Comparison of ENCODE assay signal across 17 cellular contexts in the genomic region with DNA sequence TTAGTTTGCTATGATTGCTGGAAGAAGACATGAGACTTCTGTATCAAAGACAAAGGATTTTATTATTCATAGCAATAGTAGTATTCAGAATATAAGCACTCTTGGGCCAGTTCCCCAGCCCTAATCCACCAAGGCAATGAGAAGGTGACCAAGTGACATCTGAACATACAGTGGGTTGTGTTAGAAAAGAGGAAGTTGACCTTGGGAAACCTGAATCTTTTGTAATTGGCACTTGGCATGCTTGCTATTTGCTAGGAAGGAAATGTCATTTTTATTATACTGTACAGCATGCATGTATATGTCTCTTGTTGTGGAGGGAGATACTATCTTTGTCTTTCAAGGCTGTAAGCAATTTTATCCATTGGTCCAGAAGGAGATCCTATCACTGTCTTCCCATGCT.
"Had no signal": no experiment of that assay in that cellular context is flagged by ENCODE, and none has a peak within 500 bp of the region (broad histone marks: within the 10 kb centered on the region; RNA-seq: fewer than 3 reads in every experiment).

No MANE protein-coding gene starts in this region.

- H3K4me2 ChIP-seq: hepatocyte had no signal

- H3K4me3 ChIP-seq: hepatocyte, psoas muscle, right lobe of liver, tibial nerve, vagina had no signal

- H3K27me3 ChIP-seq: hepatocyte, right lobe of liver, tibial nerve, vagina had no signal

- DNase-seq: activated CD4-positive, alpha-beta T cell treated with anti-CD3 and anti-CD28 coated beads for 1 hour; activated CD4-positive, alpha-beta T cell treated with anti-CD3 and anti-CD28 coated beads, Interleukin-2, amount 50 U/mL, for 48 hours; activated CD8-positive, alpha-beta memory T cell treated with anti-CD3 and anti-CD28 coated beads, Interleukin-2, amount 10 ng/mL, durations not matched to agents 7 days and 5 days; activated effector memory CD4-positive, alpha-beta T cell treated with Interleukin-2 at 50 U/mL for 16 hours; activated T-cell treated with anti-CD3 and anti-CD28 coated beads, Interleukin-2, amount 50 U/mL, for 24 hours; amygdala; effector memory CD8-positive, alpha-beta T cell; mesendoderm; nephron progenitor cell; psoas muscle had no signal

- H3K27ac ChIP-seq: epithelial cell of prostate, hepatocyte, psoas muscle, right lobe of liver, tibial nerve, vagina had no signal

- H3K4me1 ChIP-seq: psoas muscle had no signal

- H3K9me3 ChIP-seq: psoas muscle, right lobe of liver, tibial nerve, vagina had no signal

- H3K36me3 ChIP-seq: right lobe of liver, tibial nerve, vagina had no signal

- ATAC-seq: activated CD8-positive, alpha-beta memory T cell treated with anti-CD3 and anti-CD28 coated beads, Interleukin-2, amount 10 ng/mL, durations not matched to agents 7 days and 5 days; activated naive CD4-positive, alpha-beta T cell treated with anti-CD3 and anti-CD28 coated beads, Interleukin-2, amount 50 U/mL, for 72 hours; effector memory CD8-positive, alpha-beta T cell; psoas muscle; stimulated activated memory B cell treated with anti-CD40 and anti-IgM and Interleukin-4, amounts not matched to agents 10 μg/mL and 1 μg/mL and 100 μg/mL, for 72 hours had no signal
